ENCODE assay signal across 8 cellular contexts in the genomic region with DNA sequence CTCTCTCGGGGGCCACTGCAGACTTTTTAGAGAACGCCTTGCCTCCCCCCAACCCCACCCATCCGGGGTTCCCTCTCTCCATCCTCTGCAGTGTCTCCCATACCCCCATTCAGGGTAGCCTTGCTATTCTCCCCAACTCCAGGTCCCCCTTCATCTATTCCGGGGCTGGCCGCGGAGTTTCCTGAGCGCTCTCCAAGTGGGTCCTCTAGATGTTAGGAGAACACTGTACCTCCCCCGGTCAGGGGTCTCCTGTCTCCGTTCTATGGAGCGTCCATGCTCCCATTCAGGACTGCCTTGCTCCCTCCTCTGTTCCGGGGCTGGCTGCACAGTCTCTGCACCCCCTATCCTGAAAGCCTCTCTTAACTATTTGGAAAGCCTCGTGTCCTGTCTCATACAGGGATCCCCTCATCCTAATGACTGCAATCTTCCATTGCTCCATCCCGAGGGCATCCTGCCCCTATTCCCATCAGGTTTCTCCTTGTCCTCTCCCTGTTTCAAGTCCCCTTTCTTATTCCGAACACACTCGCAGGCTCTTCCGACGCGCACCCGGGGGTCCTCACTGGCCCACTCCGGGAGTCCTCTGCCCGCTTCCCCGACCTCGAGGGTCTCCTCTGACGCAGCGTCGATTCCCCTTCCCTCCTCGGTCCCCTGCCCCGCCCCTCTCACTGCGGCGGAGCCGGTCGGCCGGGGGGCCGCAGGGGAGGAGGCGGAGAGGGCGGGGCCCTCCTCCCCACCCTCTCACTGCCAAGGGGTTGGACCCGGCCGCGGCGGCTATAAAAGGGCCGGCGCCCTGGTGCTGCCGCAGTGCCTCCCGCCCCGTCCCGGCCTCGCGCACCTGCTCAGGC. TPM values are rescaled to one million over a fixed set of nuclear protein-coding genes. Genes with fewer than 3 reads are reported as not detected.
A peak's percentile ranks its signal among the peaks of the same experiment; 100 is the strongest.
DNase-seq lines count a peak whose midpoint lies in the region; ATAC-seq and TF ChIP-seq lines count a peak whose summit lies in the region.

A gene with protein sequence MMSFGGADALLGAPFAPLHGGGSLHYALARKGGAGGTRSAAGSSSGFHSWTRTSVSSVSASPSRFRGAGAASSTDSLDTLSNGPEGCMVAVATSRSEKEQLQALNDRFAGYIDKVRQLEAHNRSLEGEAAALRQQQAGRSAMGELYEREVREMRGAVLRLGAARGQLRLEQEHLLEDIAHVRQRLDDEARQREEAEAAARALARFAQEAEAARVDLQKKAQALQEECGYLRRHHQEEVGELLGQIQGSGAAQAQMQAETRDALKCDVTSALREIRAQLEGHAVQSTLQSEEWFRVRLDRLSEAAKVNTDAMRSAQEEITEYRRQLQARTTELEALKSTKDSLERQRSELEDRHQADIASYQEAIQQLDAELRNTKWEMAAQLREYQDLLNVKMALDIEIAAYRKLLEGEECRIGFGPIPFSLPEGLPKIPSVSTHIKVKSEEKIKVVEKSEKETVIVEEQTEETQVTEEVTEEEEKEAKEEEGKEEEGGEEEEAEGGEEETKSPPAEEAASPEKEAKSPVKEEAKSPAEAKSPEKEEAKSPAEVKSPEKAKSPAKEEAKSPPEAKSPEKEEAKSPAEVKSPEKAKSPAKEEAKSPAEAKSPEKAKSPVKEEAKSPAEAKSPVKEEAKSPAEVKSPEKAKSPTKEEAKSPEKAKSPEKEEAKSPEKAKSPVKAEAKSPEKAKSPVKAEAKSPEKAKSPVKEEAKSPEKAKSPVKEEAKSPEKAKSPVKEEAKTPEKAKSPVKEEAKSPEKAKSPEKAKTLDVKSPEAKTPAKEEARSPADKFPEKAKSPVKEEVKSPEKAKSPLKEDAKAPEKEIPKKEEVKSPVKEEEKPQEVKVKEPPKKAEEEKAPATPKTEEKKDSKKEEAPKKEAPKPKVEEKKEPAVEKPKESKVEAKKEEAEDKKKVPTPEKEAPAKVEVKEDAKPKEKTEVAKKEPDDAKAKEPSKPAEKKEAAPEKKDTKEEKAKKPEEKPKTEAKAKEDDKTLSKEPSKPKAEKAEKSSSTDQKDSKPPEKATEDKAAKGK (plus strand): TSS at position 802 of the 845 bp plus-strand sequence. CDS start 45 bp downstream, outside the sequence.

- DNase-seq in activated naive CD4-positive, alpha-beta T cell treated with anti-CD3 and anti-CD28 coated beads, Interleukin-2, amount 50 U/mL, for 16 hours = no peak
- peak; percentile 42 for DNase-seq in WTC11 (ENCODE audit: low spot score)
- peak; percentile 68 for DNase-seq in iPS-NIHi11 (ENCODE audit: low spot score)
- DNase-seq in tibial artery = no peak
- no peak for DNase-seq in stimulated activated CD8-positive, alpha-beta memory T cell treated with anti-CD3 and anti-CD28 coated beads, Interleukin-4, amount 100 ng/mL, for 48 hours
- DNase-seq in SW480 (ENCODE audit: low spot score) = no peak
- DNase-seq in stimulated activated CD4-positive, alpha-beta T cell treated with anti-CD3 and anti-CD28 coated beads, Interleukin-2, amount 100 ng/mL, for 48 hours = no peak

- peak within 1 kb of the TSS; percentile 7 to 31 for H3K4me3 ChIP-seq in tibial artery

- H3K36me3 Mint-ChIP-seq in activated naive CD4-positive, alpha-beta T cell treated with anti-CD3 and anti-CD28 coated beads, Interleukin-2, amount 50 U/mL, for 24 hours = peaks cover 5% of the 10 kb centered on the region
- H3K36me3 Mint-ChIP-seq in WTC11 = no peaks in the 10 kb centered on the region

- intact Hi-C loops in tibial artery (cut with DNase I; ENCODE audit: low total_unique reads) = no loop called here

- TF ChIP-seq CTCF in WTC11 (IDR thresholded peaks at IDR 0.05) (no peak), tibial artery (IDR thresholded peaks at IDR 0.05) (no peak)

- ATAC-seq in WTC11 = peak; percentile 14

- peaks cover 29% of the 10 kb centered on the region for H3K27me3 Mint-ChIP-seq in activated naive CD4-positive, alpha-beta T cell treated with anti-CD3 and anti-CD28 coated beads, Interleukin-2, amount 50 U/mL, for 24 hours
- peaks cover 69% of the 10 kb centered on the region for H3K27me3 Mint-ChIP-seq in WTC11 (ENCODE audit: low read depth)

- no peak within 1 kb of the TSS for H3K27ac Mint-ChIP-seq in activated naive CD4-positive, alpha-beta T cell treated with anti-CD3 and anti-CD28 coated beads, Interleukin-2, amount 50 U/mL, for 24 hours
- H3K27ac Mint-ChIP-seq in WTC11 = no peak within 1 kb of the TSS

- no peaks in the 10 kb centered on the region for H3K9me3 ChIP-seq in tibial artery

- POLR2A ChIA-PET in WTC11 (lab: Charles Lee) = no interaction called here

- no peaks in the 10 kb centered on the region for H3K9me3 Mint-ChIP-seq in activated naive CD4-positive, alpha-beta T cell treated with anti-CD3 and anti-CD28 coated beads, Interleukin-2, amount 50 U/mL, for 24 hours
- H3K9me3 Mint-ChIP-seq in WTC11 = no peaks in the 10 kb centered on the region

- H3K36me3 ChIP-seq in tibial artery = no peaks in the 10 kb centered on the region

- H3K27me3 ChIP-seq in tibial artery = peaks cover 0 to 83% of the 10 kb centered on the region in 2 donors

- peaks cover 0 to 20% (median 13%) of the 10 kb centered on the region in 4 donors for H3K4me1 ChIP-seq in tibial artery

- CTCF ChIA-PET in WTC11 (lab: Charles Lee) = interaction anchor here (0.8 to 6.2 kb wide), 4 partner anchors 9 to 91 kb away, joined by 4 to 60 read pairs (median 6); partner anchors contain the start of gene AP1B1

- peaks cover 17% of the 10 kb centered on the region for H3K4me1 Mint-ChIP-seq in activated naive CD4-positive, alpha-beta T cell treated with anti-CD3 and anti-CD28 coated beads, Interleukin-2, amount 50 U/mL, for 24 hours
- peaks cover 42% of the 10 kb centered on the region for H3K4me1 Mint-ChIP-seq in WTC11

- H3K27ac ChIP-seq in tibial artery = no peak within 1 kb of the TSS

- peak within 1 kb of the TSS; percentile 21 for H3K4me3 Mint-ChIP-seq in activated naive CD4-positive, alpha-beta T cell treated with anti-CD3 and anti-CD28 coated beads, Interleukin-2, amount 50 U/mL, for 24 hours
- peak within 1 kb of the TSS; percentile 78 for H3K4me3 Mint-ChIP-seq in WTC11

TF ChIP-seq in WTC11, 78 proteins besides CTCF, POLR2A, EP300 and RAD21:
- no peak for TF ChIP-seq ZBTB21 (CRISPR knock-in tag; IDR thresholded peaks at IDR 0.05; ENCODE audit: borderline replicate concordance)
- no peak for TF ChIP-seq ZNF512 (CRISPR knock-in tag; IDR thresholded peaks at IDR 0.05; ENCODE audit: borderline replicate concordance)
- no peak for TF ChIP-seq CREM (CRISPR knock-in tag; IDR thresholded peaks at IDR 0.05)
- no peak for TF ChIP-seq FOXK1 (CRISPR knock-in tag; IDR thresholded peaks at IDR 0.05)

RNA-seq across cellular contexts. Expression of the gene that starts here (rescaled TPM):
- total RNA-seq in WTC11 (2021) = 2.6 to 3.7 TPM (median 3.7 TPM) in 3 replicates

Comparison
In these comparisons a context has a peak if more than half of its experiments do, and no peak if none do; other contexts are left out.
1. DNase-seq: peak in WTC11 (single experiment) and iPS-NIHi11 (single experiment); none in activated naive CD4-positive, alpha-beta T cell treated with anti-CD3 and anti-CD28 coated beads, Interleukin-2, amount 50 U/mL, for 16 hours (single experiment), tibial artery (0 of 2), stimulated activated CD8-positive, alpha-beta memory T cell treated with anti-CD3 and anti-CD28 coated beads, Interleukin-4, amount 100 ng/mL, for 48 hours (single experiment), SW480 (single experiment) and stimulated activated CD4-positive, alpha-beta T cell treated with anti-CD3 and anti-CD28 coated beads, Interleukin-2, amount 100 ng/mL, for 48 hours (0 of 2).